Comparison of ENCODE assay signal across 1 cellular context in genomic region chr1:43577647-43578542, GRCh38.
TF ChIP-seq lines count a peak whose summit lies in the region.

No MANE protein-coding gene starts in this region.

TF ChIP-seq in IMR-90, 13 proteins besides CTCF, POLR2A, EP300 and RAD21 (continued from another document):
- no peak for TF ChIP-seq MAFK (IDR thresholded peaks at IDR 0.05; ENCODE audit: low read depth, low read length)
- TF ChIP-seq FOS (IDR thresholded peaks at IDR 0.05; ENCODE audit: low read depth, low read length): no peak
- TF ChIP-seq, protein P1, sequence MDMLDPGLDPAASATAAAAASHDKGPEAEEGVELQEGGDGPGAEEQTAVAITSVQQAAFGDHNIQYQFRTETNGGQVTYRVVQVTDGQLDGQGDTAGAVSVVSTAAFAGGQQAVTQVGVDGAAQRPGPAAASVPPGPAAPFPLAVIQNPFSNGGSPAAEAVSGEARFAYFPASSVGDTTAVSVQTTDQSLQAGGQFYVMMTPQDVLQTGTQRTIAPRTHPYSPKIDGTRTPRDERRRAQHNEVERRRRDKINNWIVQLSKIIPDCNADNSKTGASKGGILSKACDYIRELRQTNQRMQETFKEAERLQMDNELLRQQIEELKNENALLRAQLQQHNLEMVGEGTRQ (IDR thresholded peaks at IDR 0.05; ENCODE audit: low read depth, low read length): no peak
- TF ChIP-seq RFX5 (IDR thresholded peaks at IDR 0.05; ENCODE audit: low read depth, low read length): no peak
- TF ChIP-seq ELK1 (IDR thresholded peaks at IDR 0.05; ENCODE audit: borderline replicate concordance, low read depth, low read length): no peak
- TF ChIP-seq MXI1 (IDR thresholded peaks at IDR 0.05; ENCODE audit: borderline replicate concordance, low read depth, low read length): no peak
- no peak for TF ChIP-seq SMC3 (IDR thresholded peaks at IDR 0.05; ENCODE audit: low read depth, low read length)
- TF ChIP-seq BHLHE40 (IDR thresholded peaks at IDR 0.05; ENCODE audit: low read depth, low read length): no peak
